1 cellular context compared by ENCODE assay signal in the genomic region with DNA sequence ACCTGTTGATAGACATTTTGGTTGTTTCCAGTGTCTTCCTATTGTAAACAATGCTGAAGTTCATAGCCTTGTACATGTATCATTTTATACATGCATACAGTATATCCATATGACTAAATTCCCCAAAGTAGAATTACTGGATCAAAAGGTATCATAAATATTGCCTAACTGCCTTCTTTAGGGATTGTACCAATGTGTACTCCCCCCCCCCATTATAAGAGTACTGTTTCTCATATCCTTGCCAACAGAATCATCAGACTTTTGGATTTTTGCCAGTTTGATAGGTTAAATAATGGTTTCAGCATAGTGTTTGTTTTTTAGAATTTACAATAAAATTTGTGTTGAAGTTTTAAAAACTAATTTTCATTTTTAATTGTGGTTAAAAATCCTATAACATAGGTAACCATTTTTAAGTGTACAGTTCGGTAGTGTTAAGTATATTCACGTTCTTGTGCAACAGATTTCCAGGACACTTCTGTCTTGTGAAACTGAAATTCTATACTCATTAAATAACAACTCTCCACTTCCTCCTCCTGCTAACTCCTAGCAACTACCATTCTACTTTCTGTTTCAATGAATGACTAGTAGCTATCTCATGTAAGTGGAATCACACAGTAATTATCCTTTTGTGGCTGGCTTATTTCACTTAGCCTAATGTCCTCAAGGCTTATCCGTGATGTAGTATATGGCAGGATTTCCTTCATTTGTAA.
TF ChIP-seq lines count a peak whose summit lies in the region.

No MANE protein-coding gene starts in this region.

TF ChIP-seq in K562, 482 proteins besides CTCF, POLR2A, EP300 and RAD21 (continued from another document):
- no peak for TF ChIP-seq ZNF449 (CRISPR knock-in tag; IDR thresholded peaks at IDR 0.05)
TF ChIP-seq in K562: peak in this region for 4.
